ENCODE assay signal across 1 cellular context in the genomic region with DNA sequence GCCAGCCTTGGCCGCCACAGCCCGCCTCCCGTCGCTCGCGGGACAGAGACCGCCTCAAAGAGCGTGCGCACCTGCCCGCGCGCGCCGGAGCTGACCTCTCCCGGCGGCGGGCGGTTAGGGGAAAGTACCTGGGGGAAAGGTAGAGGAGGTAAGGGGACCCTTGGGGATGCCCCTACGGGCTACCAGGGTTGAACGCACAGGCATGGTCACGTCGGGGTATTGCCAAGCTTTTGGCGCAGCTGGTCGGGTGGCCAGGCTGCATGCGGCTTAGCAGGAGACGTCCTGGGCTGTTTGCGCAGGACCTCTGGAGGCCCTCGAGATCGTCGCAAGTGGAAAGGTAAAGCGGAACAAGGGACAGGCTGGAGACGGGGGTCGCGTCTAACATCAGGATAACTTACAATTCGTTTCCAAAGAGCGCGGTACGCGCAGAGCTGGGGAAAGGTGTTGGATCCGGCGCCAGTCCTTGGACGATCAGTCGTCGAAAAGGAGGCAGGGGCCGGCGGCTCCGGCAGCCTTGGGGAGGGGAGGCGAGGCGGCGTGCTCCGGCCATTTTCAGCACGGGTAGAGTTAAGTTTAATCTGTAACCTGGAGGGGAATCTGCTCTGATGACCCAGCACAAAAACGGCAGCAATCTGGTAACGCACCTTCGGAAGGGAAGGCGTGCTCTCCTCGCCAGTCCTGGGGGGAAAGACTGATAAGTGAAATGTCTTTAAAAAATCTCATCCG.
TF ChIP-seq lines count a peak whose summit lies in the region.

No MANE protein-coding gene starts in this region.

TF ChIP-seq in H1, 55 proteins besides CTCF, POLR2A, EP300 and RAD21:
- TF ChIP-seq POU5F1 (IDR thresholded peaks at IDR 0.05; ENCODE audit: low read depth, low read length) (no peak), EGR1 (IDR thresholded peaks at IDR 0.05; ENCODE audit: borderline replicate concordance, low read depth, low read length) (no peak), GABPA (IDR thresholded peaks at IDR 0.05; ENCODE audit: borderline replicate concordance, insufficient read depth, low read length) (no peak), TAF7 (optimal IDR thresholded peaks at IDR 0.05; ENCODE audit: borderline replicate concordance, low read depth, low read length) (no peak), EZH2 (IDR thresholded peaks at IDR 0.05; ENCODE audit: low read depth, low read length, severe bottlenecking) (no peak), NRF1 (IDR thresholded peaks at IDR 0.05; ENCODE audit: low read depth, low read length) (no peak), CBX5 (IDR thresholded peaks at IDR 0.05; ENCODE audit: low read depth, low read length) (no peak), SRF (IDR thresholded peaks at IDR 0.05; ENCODE audit: low read depth, low read length) (no peak), RBBP5 (IDR thresholded peaks at IDR 0.05; ENCODE audit: borderline replicate concordance, low read depth, low read length) (0 out of 2 replicates have a peak, but pooled peaks have one; percentile 13), SUZ12 (IDR thresholded peaks at IDR 0.05; ENCODE audit: low read length) (peak; percentile 32; the same call in 1 of the 2 replicates), CREB1 (IDR thresholded peaks at IDR 0.05) (no peak), RNF2 (IDR thresholded peaks at IDR 0.05; ENCODE audit: borderline replicate concordance, low read depth, low read length, missing control alignments, poor library complexity, severe bottlenecking) (no peak), CTBP2 (IDR thresholded peaks at IDR 0.05; ENCODE audit: borderline replicate concordance, insufficient read depth, insufficient read length, low read length) (no peak), MAX (IDR thresholded peaks at IDR 0.05) (peak; percentile 45), KDM4A (IDR thresholded peaks at IDR 0.05; ENCODE audit: low read depth, low read length, severe bottlenecking) (peak; percentile 33), SP1 (IDR thresholded peaks at IDR 0.05; ENCODE audit: low read depth, low read length) (no peak), NANOG (IDR thresholded peaks at IDR 0.05; ENCODE audit: insufficient read depth, low read depth, low read length, poor library complexity, severe bottlenecking) (no peak), SP2 (IDR thresholded peaks at IDR 0.05; ENCODE audit: low read length) (no peak)
- TF ChIP-seq, protein P1, sequence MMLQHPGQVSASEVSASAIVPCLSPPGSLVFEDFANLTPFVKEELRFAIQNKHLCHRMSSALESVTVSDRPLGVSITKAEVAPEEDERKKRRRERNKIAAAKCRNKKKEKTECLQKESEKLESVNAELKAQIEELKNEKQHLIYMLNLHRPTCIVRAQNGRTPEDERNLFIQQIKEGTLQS (IDR thresholded peaks at IDR 0.05; ENCODE audit: insufficient read depth, low read depth, low read length), result no peak
- TF ChIP-seq, protein P2, sequence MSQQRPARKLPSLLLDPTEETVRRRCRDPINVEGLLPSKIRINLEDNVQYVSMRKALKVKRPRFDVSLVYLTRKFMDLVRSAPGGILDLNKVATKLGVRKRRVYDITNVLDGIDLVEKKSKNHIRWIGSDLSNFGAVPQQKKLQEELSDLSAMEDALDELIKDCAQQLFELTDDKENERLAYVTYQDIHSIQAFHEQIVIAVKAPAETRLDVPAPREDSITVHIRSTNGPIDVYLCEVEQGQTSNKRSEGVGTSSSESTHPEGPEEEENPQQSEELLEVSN (IDR thresholded peaks at IDR 0.05), result peak; percentile 22
